13 cellular contexts compared by ENCODE assay signal in the genomic region with DNA sequence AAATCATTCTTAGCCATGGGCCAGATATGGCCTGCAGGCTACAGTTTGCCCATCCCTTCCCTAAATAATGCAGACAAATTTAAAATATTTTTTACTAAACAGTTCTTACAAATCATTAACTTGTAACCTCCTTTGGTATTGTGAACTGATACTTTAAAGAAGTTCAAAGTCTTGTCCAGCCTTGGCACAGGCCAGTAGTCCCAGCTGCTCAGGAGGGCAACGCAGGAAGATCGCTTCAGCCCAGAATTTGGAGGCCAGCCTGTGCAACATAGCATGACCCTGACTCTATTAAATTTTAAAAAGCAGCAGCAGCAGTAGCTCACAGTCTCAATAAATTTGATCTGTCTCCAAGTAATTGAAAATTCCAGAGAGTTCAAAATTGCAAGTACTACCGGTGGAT.
"Had no signal": no experiment of that assay in that cellular context is flagged by ENCODE, and none has a peak within 500 bp of the region (broad histone marks: within the 10 kb centered on the region; RNA-seq: fewer than 3 reads in every experiment).

No MANE protein-coding gene starts in this region.

- H3K4me1 ChIP-seq: prostate gland had no signal

- H3K36me3 ChIP-seq: neutrophil, prostate gland, sigmoid colon, suprapubic skin had no signal

- DNase-seq: activated CD4-positive, alpha-beta memory T cell treated with anti-CD3 and anti-CD28 coated beads for 36 hours; activated CD4-positive, CD25-positive, alpha-beta regulatory T cell treated with anti-CD3 and anti-CD28 coated beads, Interleukin-2, amount 50 U/mL, for 72 hours; activated gamma-delta T cell; activated naive CD8-positive, alpha-beta T cell treated with anti-CD3 and anti-CD28 coated beads for 36 hours; activated T-cell treated with anti-CD3 and anti-CD28 coated beads, Interleukin-2, amount 50 U/mL, for 4 hours; anterior cingulate cortex; sigmoid colon; stimulated activated CD4-positive, alpha-beta T cell treated with anti-CD3 and anti-CD28 coated beads, Interleukin-2, amount 100 ng/mL, for 48 hours; stimulated activated naive CD8-positive, alpha-beta T cell treated with anti-CD3 and anti-CD28 coated beads, Interleukin-15, Interleukin-2, amounts not matched to agents 100 U/mL and 50 U/mL, for 24 hours had no signal

- H3K27me3 ChIP-seq: sigmoid colon, suprapubic skin had no signal

- H3K27ac ChIP-seq: neutrophil, prostate gland, sigmoid colon, suprapubic skin had no signal

- H3K9me3 Mint-ChIP-seq: activated CD4-positive, alpha-beta memory T cell treated with anti-CD3 and anti-CD28 coated beads for 36 hours; activated naive CD8-positive, alpha-beta T cell treated with anti-CD3 and anti-CD28 coated beads for 36 hours; activated T-cell treated with anti-CD3 and anti-CD28 coated beads, Interleukin-2, amount 50 U/mL, for 4 hours had no signal

- H3K27ac Mint-ChIP-seq: activated CD4-positive, alpha-beta memory T cell treated with anti-CD3 and anti-CD28 coated beads for 36 hours; activated naive CD8-positive, alpha-beta T cell treated with anti-CD3 and anti-CD28 coated beads for 36 hours had no signal

- ATAC-seq: activated T-cell treated with anti-CD3 and anti-CD28 coated beads, Interleukin-2, amount 50 U/mL, for 4 hours; esophagus mucosa; stimulated activated naive CD8-positive, alpha-beta T cell treated with anti-CD3 and anti-CD28 coated beads, Interleukin-15, Interleukin-2, amounts not matched to agents 100 U/mL and 50 U/mL, for 24 hours had no signal

- H3K9me3 ChIP-seq: neutrophil, prostate gland, sigmoid colon, suprapubic skin had no signal

- H3K4me3 Mint-ChIP-seq: activated CD4-positive, alpha-beta memory T cell treated with anti-CD3 and anti-CD28 coated beads for 36 hours; activated naive CD8-positive, alpha-beta T cell treated with anti-CD3 and anti-CD28 coated beads for 36 hours; activated T-cell treated with anti-CD3 and anti-CD28 coated beads, Interleukin-2, amount 50 U/mL, for 4 hours had no signal

- H3K36me3 Mint-ChIP-seq: activated CD4-positive, alpha-beta memory T cell treated with anti-CD3 and anti-CD28 coated beads for 36 hours; activated naive CD8-positive, alpha-beta T cell treated with anti-CD3 and anti-CD28 coated beads for 36 hours had no signal

- H3K4me3 ChIP-seq: prostate gland, sigmoid colon, suprapubic skin had no signal
